ENCODE assay signal across 24 cellular contexts in the genomic region with DNA sequence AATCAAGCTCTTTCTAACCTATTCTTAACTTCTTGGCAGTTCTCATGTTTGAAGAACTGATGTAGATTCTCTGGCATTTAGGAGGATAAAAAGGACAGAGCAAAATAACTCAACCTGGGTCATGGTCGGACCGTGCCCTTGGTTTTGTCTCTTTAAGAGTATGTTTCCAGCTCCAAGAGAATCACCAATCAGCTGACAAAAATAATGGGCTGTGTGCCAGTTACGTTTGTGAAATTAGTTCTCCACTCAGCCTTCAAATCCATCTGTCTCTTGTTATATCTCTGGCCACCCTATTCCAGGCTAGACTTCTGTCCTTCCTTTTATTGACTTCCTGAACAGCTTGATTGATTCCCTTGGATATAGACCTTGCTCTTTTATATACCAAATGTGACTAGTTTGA.
A peak's percentile ranks its signal among the peaks of the same experiment; 100 is the strongest.
DNase-seq lines count a peak whose midpoint lies in the region; ATAC-seq and TF ChIP-seq lines count a peak whose summit lies in the region.
"Had no signal": no experiment of that assay in that cellular context is flagged by ENCODE, and none has a peak within 500 bp of the region (broad histone marks: within the 10 kb centered on the region; RNA-seq: fewer than 3 reads in every experiment).

No MANE protein-coding gene starts in this region.

- no peaks in the 10 kb centered on the region for H3K36me3 Mint-ChIP-seq in T-helper 17 cell (ENCODE audit: low read depth)
- H3K36me3 Mint-ChIP-seq: CD8-positive, alpha-beta T cell had no signal

- no peaks in the 10 kb centered on the region for H3K36me3 ChIP-seq in GM23248 (ENCODE audit: low read depth)
- no peaks in the 10 kb centered on the region for H3K36me3 ChIP-seq in adrenal gland (replicated peaks in 1 of 2)
- H3K36me3 ChIP-seq: Peyer's patch had no signal

- H4K20me1 ChIP-seq in GM23248 (ENCODE audit: insufficient read depth): no peaks in the 10 kb centered on the region

- no peak overlapping the region for H3K27ac ChIP-seq in GM23248
- no peak overlapping the region for H3K27ac ChIP-seq in adrenal gland
- H3K27ac ChIP-seq: A549, C4-2B, Peyer's patch, SK-N-MC had no signal

- H3K4me2 ChIP-seq in GM23248 (ENCODE audit: unreplicated experiment): no peak overlapping the region
- H3K4me2 ChIP-seq: A549 had no signal

- TF ChIP-seq CTCF in adrenal gland (IDR thresholded peaks at IDR 0.05): no peak

- H3K4me3 ChIP-seq in GM23248 (no peak overlapping the region), adrenal gland (no peak overlapping the region)
- H3K4me3 ChIP-seq: A549, K562, Peyer's patch, SK-N-MC had no signal

- DNase-seq in GM23248: peak; percentile 20
- peak; percentile 41 for DNase-seq in NCI-H2171 treated with DMSO at 0.1 percent for 48 hours (lab: John Stamatoyannopoulos, UW)
- peak; percentile 22 to 58 (median 35) for DNase-seq in adrenal gland
- peak; percentile 6 for DNase-seq in fibroblast of the conjunctiva (ENCODE audit: low read depth)
- DNase-seq in NCI-H1417 (lab: John Stamatoyannopoulos, UW): no peak
- DNase-seq in T-helper 17 cell: no peak
- DNase-seq in DMS79 treated with DMSO at 0.1 percent for 48 hours (lab: John Stamatoyannopoulos, UW): no peak
- DNase-seq in stimulated activated naive CD4-positive, alpha-beta T cell treated with Interleukin-2 at 50 U/mL for 16 hours (lab: John Stamatoyannopoulos, UW): no peak
- DNase-seq: CD8-positive, alpha-beta T cell; DMS153; Kasumi-1; NCI-H1105 treated with DMSO at 0.1 percent for 48 hours; NCI-H187; NCI-H2081 treated with DMSO at 0.1 percent for 48 hours; NCI-H526 treated with DMSO at 0.1 percent for 48 hours; Peyer's patch; SHP77 treated with DMSO at 0.1 percent for 48 hours had no signal

- ATAC-seq in T-helper 17 cell: no peak
- ATAC-seq: A549; CD8-positive, alpha-beta T cell; HCT116; HepG2; K562 had no signal

- intact Hi-C loops in adrenal gland (cut with DNase I): no loop called here

- TF ChIP-seq POLR2A in adrenal gland (IDR thresholded peaks at IDR 0.05): no peak

- H3K9ac ChIP-seq in GM23248: no peak overlapping the region

- WGBS in GM23248 (ENCODE audit: low coverage in 1 of 2, low lambda C conversion rate in 2 of 2, missing lambda C conversion rate in 2 of 2), 2 experiments: 56 to 61% methylated on average over 3 of the region's 3 CpGs
- WGBS in adrenal gland, 4 donors: 27 to 31% (median 29%) methylated on average over 3 of the region's 3 CpGs

- H3K27me3 Mint-ChIP-seq in T-helper 17 cell: no peaks in the 10 kb centered on the region

- H3K4me1 ChIP-seq in GM23248 (ENCODE audit: insufficient read depth) (peaks cover 37% of the 10 kb centered on the region), adrenal gland (replicated peaks in 1 of 2) (peaks cover 0 to 14% of the 10 kb centered on the region in 2 donors)
- H3K4me1 ChIP-seq: A549, Peyer's patch had no signal

- no peaks in the 10 kb centered on the region for H3K4me1 Mint-ChIP-seq in T-helper 17 cell

- no peaks in the 10 kb centered on the region for H3K9me2 ChIP-seq in GM23248 (ENCODE audit: insufficient read depth)

- H3K9me3 ChIP-seq in GM23248 (ENCODE audit: low read depth) (no peaks in the 10 kb centered on the region), adrenal gland (replicated peaks in 1 of 3) (no peaks in the 10 kb centered on the region), T-helper 17 cell (ENCODE audit: control insufficient read depth, low read length, poor library complexity, severe bottlenecking) (no peaks in the 10 kb centered on the region)
- H3K9me3 ChIP-seq: A549, Peyer's patch had no signal

- peaks cover 21% of the 10 kb centered on the region for H3F3A ChIP-seq in GM23248 (ENCODE audit: insufficient read depth)

- peak overlapping the region; percentile 27; the same call in 1 of the 2 replicates for H2AFZ ChIP-seq in GM23248

- H3K79me2 ChIP-seq in GM23248 (ENCODE audit: insufficient read depth): no peaks in the 10 kb centered on the region

- H3K27ac Mint-ChIP-seq in T-helper 17 cell: no peak overlapping the region
- H3K27ac Mint-ChIP-seq: B cell; CD8-positive, alpha-beta T cell had no signal

- H3K27me3 ChIP-seq in GM23248 (replicated peaks; ENCODE audit: insufficient read depth) (no peaks in the 10 kb centered on the region), adrenal gland (no peaks in the 10 kb centered on the region)
- H3K27me3 ChIP-seq: Peyer's patch had no signal

- H3K4me3 Mint-ChIP-seq in T-helper 17 cell: no peak overlapping the region
- H3K4me3 Mint-ChIP-seq: B cell; CD8-positive, alpha-beta T cell had no signal

- in situ Hi-C loops in GM23248 (cut with MboI): no loop called here

Comparison
In these comparisons a context has a peak if more than half of its experiments do, and no peak if none do; other contexts are left out.
1. DNase-seq: peak in GM23248 (single experiment), NCI-H2171 treated with DMSO at 0.1 percent for 48 hours (single experiment), adrenal gland (7 of 7) and fibroblast of the conjunctiva (single experiment); none in NCI-H1417 (0 of 3), T-helper 17 cell (0 of 3), DMS79 treated with DMSO at 0.1 percent for 48 hours (single experiment) and stimulated activated naive CD4-positive, alpha-beta T cell treated with Interleukin-2 at 50 U/mL for 16 hours (single experiment).